Comparison of ENCODE assay signal across 21 cellular contexts in genomic region chr1:76284842-76285241, GRCh38.
DNase-seq lines count a peak whose midpoint lies in the region; ATAC-seq and TF ChIP-seq lines count a peak whose summit lies in the region.
"Had no signal": no experiment of that assay in that cellular context is flagged by ENCODE, and none has a peak within 500 bp of the region (broad histone marks: within the 10 kb centered on the region; RNA-seq: fewer than 3 reads in every experiment).

No MANE protein-coding gene starts in this region.

- peaks cover 45% of the 10 kb centered on the region for H3K4me1 ChIP-seq in BLaER1

- H3K9ac ChIP-seq in BLaER1 = no peak overlapping the region
- H3K9ac ChIP-seq: GM23248 had no signal

- peak overlapping the region; percentile 62 for H3K4me2 ChIP-seq in BLaER1

- H3K36me3 Mint-ChIP-seq in T-helper 1 cell treated with Interleukin-12 subunit alpha and Interleukin-12 subunit beta and Interleukin-4 antibody, amounts not matched to agents 30 μg/mL and 1 μg/mL, for 36 hours (ENCODE audit: low read depth) = peaks cover 2% of the 10 kb centered on the region
- no peaks in the 10 kb centered on the region for H3K36me3 Mint-ChIP-seq in T-cell
- no peaks in the 10 kb centered on the region for H3K36me3 Mint-ChIP-seq in glutamatergic neuron (ENCODE audit: unreplicated experiment)
- H3K36me3 Mint-ChIP-seq in MCF 10A (ENCODE audit: insufficient read depth, unreplicated experiment) = no peaks in the 10 kb centered on the region
- H3K36me3 Mint-ChIP-seq in type B pancreatic cell = no peaks in the 10 kb centered on the region

- no peaks in the 10 kb centered on the region for H3K27me3 ChIP-seq in BLaER1

- no peak for DNase-seq in T-helper 1 cell
- no peak for DNase-seq in T-cell
- DNase-seq in glutamatergic neuron = no peak
- DNase-seq in superior temporal gyrus (ENCODE audit: extremely low spot score) = no peak
- no peak for DNase-seq in MCF 10A (ENCODE audit: unreplicated experiment)
- DNase-seq in type B pancreatic cell (ENCODE audit: extremely low spot score, unreplicated experiment) = no peak
- DNase-seq: C1 segment of cervical spinal cord; DMS 273 treated with DMSO at 0.1 percent for 48 hours; GF-D8; GM23248; MV-4-11; NCI-H1417 treated with DMSO at 0.1 percent for 48 hours; NCI-H2029; NCI-H2171; NCI-H446; NK-92 treated with Interleukin-12 subunit alpha and Interleukin-12 subunit beta, amount 100 ng/mL, for 24 hours had no signal

- no peak overlapping the region for H3K4me3 Mint-ChIP-seq in T-helper 1 cell treated with Interleukin-12 subunit alpha and Interleukin-12 subunit beta and Interleukin-4 antibody, amounts not matched to agents 30 μg/mL and 1 μg/mL, for 36 hours
- peak overlapping the region in 1 of 3 donors; percentile 46 for H3K4me3 Mint-ChIP-seq in T-cell
- H3K4me3 Mint-ChIP-seq in glutamatergic neuron (ENCODE audit: unreplicated experiment) = no peak overlapping the region
- no peak overlapping the region for H3K4me3 Mint-ChIP-seq in MCF 10A (ENCODE audit: unreplicated experiment)
- no peak overlapping the region for H3K4me3 Mint-ChIP-seq in type B pancreatic cell

- H3K36me3 ChIP-seq in BLaER1 = no peaks in the 10 kb centered on the region

- CTCF ChIA-PET in T-cell (lab: Charles Lee) = interaction anchor here in 1 of 2 donors (0.7 kb wide), 1 partner anchor 99 kb away, joined by 3 read pairs; no protein-coding TSS in a partner anchor
- CTCF ChIA-PET in MCF 10A (lab: Yijun Ruan, JAX) = interaction anchor here (0.6 kb wide), 1 partner anchor 1497 kb away, joined by 3 read pairs; no protein-coding TSS in a partner anchor

- H3K27ac Mint-ChIP-seq in T-helper 1 cell treated with Interleukin-12 subunit alpha and Interleukin-12 subunit beta and Interleukin-4 antibody, amounts not matched to agents 30 μg/mL and 1 μg/mL, for 36 hours = peak overlapping the region; percentile 56
- H3K27ac Mint-ChIP-seq in T-cell (peak overlapping the region; percentile 29 to 73), glutamatergic neuron (ENCODE audit: unreplicated experiment) (peak overlapping the region; percentile 65), MCF 10A (ENCODE audit: low read depth, unreplicated experiment) (no peak overlapping the region), type B pancreatic cell (no peak overlapping the region)

- TF ChIP-seq CTCF in glutamatergic neuron (IDR thresholded peaks at IDR 0.05; ENCODE audit: partially characterized antibody, unreplicated experiment) (no peak), MCF 10A (IDR thresholded peaks at IDR 0.05; ENCODE audit: unreplicated experiment) (no peak), type B pancreatic cell (conservative IDR thresholded peaks at IDR 0.05) (no peak)

- POLR2A ChIA-PET in T-cell (lab: Charles Lee) = interaction anchor here in 1 of 2 donors (0.6 kb wide), 1 partner anchor 17 kb away, joined by 3 read pairs; no protein-coding TSS in a partner anchor
- POLR2A ChIA-PET in MCF 10A (lab: Yijun Ruan, JAX) = no interaction called here

- H3K9me3 ChIP-seq in BLaER1 = no peaks in the 10 kb centered on the region

- no peaks in the 10 kb centered on the region for H3K27me3 Mint-ChIP-seq in T-helper 1 cell treated with Interleukin-12 subunit alpha and Interleukin-12 subunit beta and Interleukin-4 antibody, amounts not matched to agents 30 μg/mL and 1 μg/mL, for 36 hours (ENCODE audit: low read depth)
- H3K27me3 Mint-ChIP-seq in T-cell (no peaks in the 10 kb centered on the region), glutamatergic neuron (ENCODE audit: unreplicated experiment) (no peaks in the 10 kb centered on the region), MCF 10A (ENCODE audit: insufficient read depth, unreplicated experiment) (no peaks in the 10 kb centered on the region), type B pancreatic cell (no peaks in the 10 kb centered on the region)

- H3K4me3 ChIP-seq in BLaER1 = no peak overlapping the region
- H3K4me3 ChIP-seq: GM23248 had no signal

- H3K27ac ChIP-seq in BLaER1 = peak overlapping the region; percentile 35; the same call in 1 of the 2 replicates
- H3K27ac ChIP-seq: 22Rv1, GM23248, RWPE1 had no signal

- no peak for ATAC-seq in T-cell (replicated peaks in 1 of 4)
- ATAC-seq: HCT116 had no signal

- H3K4me1 Mint-ChIP-seq in T-helper 1 cell treated with Interleukin-12 subunit alpha and Interleukin-12 subunit beta and Interleukin-4 antibody, amounts not matched to agents 30 μg/mL and 1 μg/mL, for 36 hours (ENCODE audit: low read depth) = peaks cover 41% of the 10 kb centered on the region
- H3K4me1 Mint-ChIP-seq in T-cell (peaks cover 47 to 60% (median 52%) of the 10 kb centered on the region in 3 donors), glutamatergic neuron (ENCODE audit: low read depth, unreplicated experiment) (peaks cover 29% of the 10 kb centered on the region), MCF 10A (ENCODE audit: insufficient read depth, unreplicated experiment) (no peaks in the 10 kb centered on the region), type B pancreatic cell (ENCODE audit: unreplicated experiment) (peaks cover 51% of the 10 kb centered on the region)

- H3K9me3 Mint-ChIP-seq in T-helper 1 cell treated with Interleukin-12 subunit alpha and Interleukin-12 subunit beta and Interleukin-4 antibody, amounts not matched to agents 30 μg/mL and 1 μg/mL, for 36 hours = no peaks in the 10 kb centered on the region
- no peaks in the 10 kb centered on the region for H3K9me3 Mint-ChIP-seq in T-cell
- no peaks in the 10 kb centered on the region for H3K9me3 Mint-ChIP-seq in glutamatergic neuron (ENCODE audit: unreplicated experiment)
- no peaks in the 10 kb centered on the region for H3K9me3 Mint-ChIP-seq in MCF 10A (ENCODE audit: unreplicated experiment)
- peaks cover 5% of the 10 kb centered on the region for H3K9me3 Mint-ChIP-seq in type B pancreatic cell

- H4K20me1 ChIP-seq in BLaER1 = no peaks in the 10 kb centered on the region

- intact Hi-C loops in MCF 10A (cut with micrococcal nuclease) = no loop called here

- BruUV-seq in MCF 10A (replicated peaks; lab: Mats Ljungman, UMichigan) = no TSS peak

Comparison
In these comparisons a context has a peak if more than half of its experiments do, and no peak if none do; other contexts are left out.
1. H3K27ac Mint-ChIP-seq: peak in T-helper 1 cell treated with Interleukin-12 subunit alpha and Interleukin-12 subunit beta and Interleukin-4 antibody, amounts not matched to agents 30 μg/mL and 1 μg/mL, for 36 hours (single experiment), T-cell (2 of 2) and glutamatergic neuron (single experiment); none in MCF 10A (single experiment) and type B pancreatic cell (single experiment).